In the genomic region with DNA sequence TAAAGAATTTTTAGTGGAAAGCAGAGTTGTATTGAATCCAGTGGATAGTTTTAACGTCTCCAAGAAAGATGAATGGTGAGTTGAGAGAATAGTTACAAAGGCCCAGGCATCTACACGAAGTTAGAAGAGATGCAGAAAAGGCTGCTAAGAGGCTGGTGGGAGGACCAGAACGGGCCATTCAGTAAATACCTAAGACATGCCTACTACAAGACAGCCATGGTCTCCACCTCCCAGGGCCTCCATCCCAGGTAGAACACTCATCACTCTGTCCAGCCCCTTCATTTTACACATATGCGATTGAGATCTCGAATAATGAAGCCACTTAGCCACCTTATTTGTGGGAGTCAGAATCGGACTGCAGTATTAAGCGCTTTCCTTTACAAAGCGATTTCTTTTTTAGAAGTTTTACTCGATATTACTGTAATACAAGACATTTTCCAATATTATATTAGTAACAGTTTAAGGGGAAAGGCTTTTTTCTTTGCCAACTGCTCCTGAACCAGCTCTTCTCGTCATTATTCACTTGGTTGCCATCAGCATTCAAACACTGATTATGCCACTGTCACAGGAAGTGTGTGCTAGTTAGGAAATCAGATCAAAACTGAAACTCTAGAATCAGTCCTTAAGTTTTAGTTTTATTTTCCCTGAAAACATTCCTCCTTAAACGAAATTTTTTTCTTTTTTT, we compare ENCODE assay signal across 8 cellular contexts. TPM values are rescaled to one million over a fixed set of nuclear protein-coding genes. Genes with fewer than 3 reads are reported as not detected.
DNase-seq lines count a peak whose midpoint lies in the region; FAIRE-seq and TF ChIP-seq lines count a peak whose summit lies in the region.

No MANE protein-coding gene starts in this region.

- H3K4me1 Mint-ChIP-seq in endodermal cell = peaks cover 44% of the 10 kb centered on the region

- peaks cover 11% of the 10 kb centered on the region for H3K27me3 ChIP-seq in endodermal cell (ENCODE audit: control insufficient read depth, insufficient read depth, low read length, poor library complexity, severe bottlenecking)
- no peaks in the 10 kb centered on the region for H3K27me3 ChIP-seq in parathyroid adenoma (ENCODE audit: control insufficient read depth, insufficient read depth, low read length)

- H3K4me3 Mint-ChIP-seq in endodermal cell = peak overlapping the region; percentile 84

- H3K36me3 ChIP-seq in endodermal cell (ENCODE audit: control insufficient read depth, insufficient read depth, low read length) (peaks cover 30% of the 10 kb centered on the region), parathyroid adenoma (ENCODE audit: control insufficient read depth, insufficient read depth, low read length) (no peaks in the 10 kb centered on the region)

- H3K4me3 ChIP-seq in endodermal cell (ENCODE audit: low read length) (peak overlapping the region; percentile 90), parathyroid adenoma (ENCODE audit: low read depth, low read length) (peak overlapping the region; percentile 97)

- no peak for TF ChIP-seq CTCF in endodermal cell (conservative IDR thresholded peaks at IDR 0.05)
- TF ChIP-seq CTCF in parathyroid adenoma (IDR thresholded peaks at IDR 0.05) = no peak

- H3K4me1 ChIP-seq in endodermal cell (ENCODE audit: control insufficient read depth, insufficient read depth, low read length) (peaks cover 3% of the 10 kb centered on the region), parathyroid adenoma (peaks cover 28% of the 10 kb centered on the region)

- H3K27ac Mint-ChIP-seq in endodermal cell = no peak overlapping the region

- no peak overlapping the region for H2AFZ ChIP-seq in parathyroid adenoma

- FAIRE-seq in frontal cortex (lab: Jason Lieb, UNC) = no peak

- DNase-seq in EH (ENCODE audit: low read depth) = peak; percentile 18
- DNase-seq in RPMI7951 (ENCODE audit: low read depth) = peak; percentile 19
- DNase-seq in endodermal cell = peak; percentile 16
- no peak for DNase-seq in NK-92 (lab: John Stamatoyannopoulos, UW; ENCODE audit: unreplicated experiment)
- DNase-seq in activated CD4-positive, alpha-beta T cell treated with anti-CD3 and anti-CD28 coated beads, Interleukin-2, amount 50 U/mL, for 48 hours = no peak
- no peak for DNase-seq in frontal cortex (ENCODE audit: low spot score in 2 of 2)
- DNase-seq in NCI-H1436 (lab: John Stamatoyannopoulos, UW) = no peak

- H3K9ac ChIP-seq in endodermal cell (ENCODE audit: extremely low read depth, low read length, poor library complexity, severe bottlenecking) (no peak overlapping the region), parathyroid adenoma (no peak overlapping the region)

- no peak overlapping the region for H3K27ac ChIP-seq in endodermal cell (ENCODE audit: low read depth, low read length)
- peak overlapping the region; percentile 92 for H3K27ac ChIP-seq in parathyroid adenoma

- H3K27me3 Mint-ChIP-seq in endodermal cell (ENCODE audit: insufficient read depth) = peaks cover 25% of the 10 kb centered on the region

- peaks cover 12% of the 10 kb centered on the region for H3K36me3 Mint-ChIP-seq in endodermal cell (ENCODE audit: low read depth)

- H3K79me2 ChIP-seq in parathyroid adenoma = peaks cover 21% of the 10 kb centered on the region

- 82 to 90% methylated on average over 9 to 11 of the region's 11 CpGs for WGBS in endodermal cell (ENCODE audit: insufficient coverage in 1 of 2, insufficient read length in 1 of 2), 2 experiments

- H3K9me3 ChIP-seq in endodermal cell (ENCODE audit: control insufficient read depth, low read length) (no peaks in the 10 kb centered on the region), parathyroid adenoma (ENCODE audit: control insufficient read depth, low read length) (no peaks in the 10 kb centered on the region)

- peak overlapping the region; percentile 94 for H3K4me2 ChIP-seq in parathyroid adenoma (ENCODE audit: low read length)

- H3K9me3 Mint-ChIP-seq in endodermal cell = no peaks in the 10 kb centered on the region

RNA-seq across cellular contexts. Expression of gene DYNLT1, which starts 1.6 kb away (rescaled TPM):
- total RNA-seq in RPMI7951 (2014; rRNA removed; shearing (Covaris generic)) = 163 and 195 TPM in 2 replicates
- 100 to 1,000 TPM; 112 to 148 TPM for total RNA-seq in endodermal cell
- polyA plus RNA-seq in endodermal cell (2013, experiment 1 of 2) = 172 TPM
- polyA plus RNA-seq in endodermal cell (2013, experiment 2 of 2) = 168 TPM
- total RNA-seq in frontal cortex = 62.8 TPM

RNA-seq across cellular contexts. Expression of gene SYTL3, which starts 6.9 kb away (rescaled TPM):
- total RNA-seq in RPMI7951 (2014; rRNA removed; shearing (Covaris generic)) = 4.1 and 6.2 TPM in 2 replicates
- total RNA-seq in endodermal cell (under 1 TPM; 0.58 to 0.79 TPM), frontal cortex (2.0 TPM)
- polyA plus RNA-seq in endodermal cell (2013, experiment 1 of 2) = 0.46 TPM
- 0.50 TPM for polyA plus RNA-seq in endodermal cell (2013, experiment 2 of 2)

Comparison
In these comparisons a context has a peak if more than half of its experiments do, and no peak if none do; other contexts are left out.
1. DNase-seq: peak in EH (single experiment), RPMI7951 (single experiment) and endodermal cell (single experiment); none in NK-92 (single experiment), activated CD4-positive, alpha-beta T cell treated with anti-CD3 and anti-CD28 coated beads, Interleukin-2, amount 50 U/mL, for 48 hours (0 of 2), frontal cortex (0 of 2) and NCI-H1436 (single experiment).